Comparison of ENCODE assay signal across 10 cellular contexts in genomic region chr16:56102159-56102798, GRCh38.
DNase-seq lines count a peak whose midpoint lies in the region; ATAC-seq, FAIRE-seq and TF ChIP-seq lines count a peak whose summit lies in the region.
"Had no signal": no experiment of that assay in that cellular context is flagged by ENCODE, and none has a peak within 500 bp of the region (broad histone marks: within the 10 kb centered on the region; RNA-seq: fewer than 3 reads in every experiment).

No MANE protein-coding gene starts in this region.

- H4K20me1 ChIP-seq in H1 (replicated peaks in 1 of 2; ENCODE audit: control insufficient read depth in 1 of 2, insufficient read depth in 2 of 2, low read length in 2 of 2) = no peaks in the 10 kb centered on the region

- H2BK15ac ChIP-seq in H1 (ENCODE audit: low read length) = no peak overlapping the region

- no peak overlapping the region for H3K56ac ChIP-seq in H1 (replicated peaks; ENCODE audit: insufficient read length, low read depth, low read length)

- H2BK5ac ChIP-seq in H1 (ENCODE audit: low read depth, low read length) = no peak overlapping the region

- H3K18ac ChIP-seq in H1 (ENCODE audit: extremely low read depth, low read length) = no peak overlapping the region

- H2BK120ac ChIP-seq in H1 (replicated peaks; ENCODE audit: low read depth, low read length) = no peak overlapping the region

- POLR2A ChIA-PET in H1 (lab: Charles Lee; ENCODE audit: partially characterized antibody) = interaction anchor here (1.3 kb wide), 1 partner anchor 14 kb away, joined by 4 read pairs; no protein-coding TSS in a partner anchor

- CTCF ChIA-PET in H1 (lab: Charles Lee; ENCODE audit: partially characterized antibody) = interaction anchor here (0.9 kb wide), 1 partner anchor 9 kb away, joined by 3 read pairs; no protein-coding TSS in a partner anchor

- H3K27me3 ChIP-seq in H1 (replicated peaks in 1 of 4; ENCODE audit: control insufficient read depth in 3 of 4, extremely low read depth in 1 of 4, insufficient read depth in 3 of 4, low read length in 3 of 4) = no peaks in the 10 kb centered on the region; a peak in 1 of 7 replicates

- no peaks in the 10 kb centered on the region for H3K23me2 ChIP-seq in H1 (ENCODE audit: low read depth, low read length)

- no peak overlapping the region for H3K4me2 ChIP-seq in H1 (ENCODE audit: insufficient read depth in 1 of 2, low read depth in 2 of 2, low read length in 2 of 2)

- H3K23ac ChIP-seq in H1 (ENCODE audit: insufficient read length) = no peak overlapping the region

- H3K4me3 ChIP-seq in H1 (ENCODE audit: extremely low read depth in 1 of 4, insufficient read depth in 2 of 4, low read depth in 3 of 4, low read length in 4 of 4) = no peak overlapping the region

- H3K79me2 ChIP-seq in H1 (ENCODE audit: control insufficient read depth in 1 of 2, insufficient read depth in 2 of 2, low read length in 2 of 2) = no peaks in the 10 kb centered on the region

- H3K9me3 ChIP-seq in H1 (ENCODE audit: insufficient read depth in 2 of 2, low read depth in 1 of 2, low read length in 1 of 2) = no peaks in the 10 kb centered on the region

- no peak overlapping the region for H4K5ac ChIP-seq in H1 (ENCODE audit: insufficient read length, low read depth, low read length)

- FAIRE-seq in H1 (lab: Jason Lieb, UNC) = no peak

- peaks cover 0 to 5% (median 0%) of the 10 kb centered on the region in 4 experiments; a peak in 2 of 7 replicates for H3K4me1 ChIP-seq in H1 (replicated peaks in 1 of 4; ENCODE audit: control insufficient read depth in 3 of 4, insufficient read depth in 4 of 4, low read length in 3 of 4)

- WGBS in H1 (ENCODE audit: extremely low coverage in 1 of 2, insufficient coverage in 1 of 2, insufficient read length in 1 of 2, insufficient replicate concordance in 2 of 2, low coverage in 1 of 2, low lambda C conversion rate in 2 of 2, missing lambda C conversion rate in 1 of 2), 2 experiments = 88% methylated on average over 16 of the region's 16 CpGs; no CpG with 5 or more reads in 1 of the 2 experiments

- DNase-seq in NCI-H510A treated with DMSO at 0.1 percent for 48 hours (lab: John Stamatoyannopoulos, UW) (peak; percentile 11), NCI-H510A (lab: John Stamatoyannopoulos, UW) (no peak), H1 (ENCODE audit: low read depth in 1 of 2, low spot score in 2 of 2) (no peak), midbrain (lab: John Stamatoyannopoulos, UW) (peak; percentile 68), ureter (ENCODE audit: low spot score) (peak; percentile 73), NCI-H1417 treated with DMSO at 0.1 percent for 48 hours (lab: John Stamatoyannopoulos, UW) (no peak), KG1 (lab: John Stamatoyannopoulos, UW) (no peak)
- DNase-seq: trophoblast cell had no signal

- TF ChIP-seq EP300 in H1 (IDR thresholded peaks at IDR 0.05; ENCODE audit: borderline replicate concordance in 1 of 2, low read depth in 2 of 2, low read length in 2 of 2) = no peak

- no peak overlapping the region for H2AFZ ChIP-seq in H1 (ENCODE audit: low read length)

- no peaks in the 10 kb centered on the region for H3K79me1 ChIP-seq in H1 (ENCODE audit: low read depth, low read length)

- TF ChIP-seq POLR2A in H1 (IDR thresholded peaks at IDR 0.05; ENCODE audit: control extremely low read depth in 1 of 2, low read depth in 2 of 2, low read length in 2 of 2) = no peak

- no peak for TF ChIP-seq CTCF in H1 (IDR thresholded peaks at IDR 0.05; ENCODE audit: control extremely low read depth in 1 of 3, insufficient read depth in 1 of 3, low read depth in 1 of 3, low read length in 3 of 3)

- no peak overlapping the region for H3K27ac ChIP-seq in H1 (ENCODE audit: low read depth, low read length)
- H3K27ac ChIP-seq: 22Rv1 had no signal

- H4K91ac ChIP-seq in H1 (replicated peaks; ENCODE audit: insufficient read length, low read length) = no peak overlapping the region

- no peak overlapping the region for H3K4ac ChIP-seq in H1 (replicated peaks; ENCODE audit: insufficient read length, low read depth, low read length)

- H3K14ac ChIP-seq in H1 (ENCODE audit: insufficient read length) = no peak overlapping the region

- no peak for TF ChIP-seq RAD21 in H1 (IDR thresholded peaks at IDR 0.05 in 1 of 2, conservative IDR thresholded peaks at IDR 0.05 in 1 of 2; ENCODE audit: low read depth in 2 of 2, low read length in 2 of 2)

- H2BK20ac ChIP-seq in H1 (ENCODE audit: low read length) = no peak overlapping the region

- H2AK5ac ChIP-seq in H1 (ENCODE audit: low read depth, low read length) = no peak overlapping the region

- H3K36me3 ChIP-seq in H1 (ENCODE audit: control insufficient read depth in 2 of 4, insufficient read depth in 4 of 4, low read length in 3 of 4) = no peaks in the 10 kb centered on the region

- no peak overlapping the region for H2BK12ac ChIP-seq in H1 (ENCODE audit: low read depth, low read length)

- H3K9ac ChIP-seq in H1 (replicated peaks in 1 of 4; ENCODE audit: extremely low read depth in 1 of 4, low read depth in 3 of 4, low read length in 3 of 4) = no peak overlapping the region

- ATAC-seq in GM21367 (IDR thresholded peaks at IDR 0.05; ENCODE audit: unreplicated experiment) = no peak

- peak overlapping the region; percentile 20; the same call in 1 of the 2 replicates for H4K8ac ChIP-seq in H1 (ENCODE audit: extremely low read depth, insufficient read depth, low read length)

TF ChIP-seq in H1, 55 proteins besides CTCF, POLR2A, EP300 and RAD21:
- TF ChIP-seq TBP (IDR thresholded peaks at IDR 0.05; ENCODE audit: low read depth, low read length) (no peak), JUND (IDR thresholded peaks at IDR 0.05; ENCODE audit: low read length) (no peak), RBBP5 (IDR thresholded peaks at IDR 0.05; ENCODE audit: borderline replicate concordance, low read depth, low read length) (no peak), TCF12 (IDR thresholded peaks at IDR 0.05; ENCODE audit: low read depth, low read length) (no peak), GABPA (IDR thresholded peaks at IDR 0.05; ENCODE audit: borderline replicate concordance, insufficient read depth, low read length) (no peak), JUN (IDR thresholded peaks at IDR 0.05; ENCODE audit: low read depth, low read length) (no peak), RXRA (IDR thresholded peaks at IDR 0.05; ENCODE audit: insufficient read depth, low read depth, low read length) (no peak), KDM4A (IDR thresholded peaks at IDR 0.05; ENCODE audit: low read depth, low read length, severe bottlenecking) (no peak), CHD2 (IDR thresholded peaks at IDR 0.05; ENCODE audit: low read length) (no peak), NANOG (IDR thresholded peaks at IDR 0.05; ENCODE audit: insufficient read depth, low read depth, low read length, poor library complexity, severe bottlenecking) (no peak), POLR2AphosphoS5 (IDR thresholded peaks at IDR 0.05; ENCODE audit: low read depth, low read length) (no peak), TAF7 (optimal IDR thresholded peaks at IDR 0.05; ENCODE audit: borderline replicate concordance, low read depth, low read length) (no peak), BRCA1 (IDR thresholded peaks at IDR 0.05; ENCODE audit: low read depth, low read length) (no peak)

Comparison
In these comparisons a context has a peak if more than half of its experiments do, and no peak if none do; other contexts are left out.
1. DNase-seq: peak in NCI-H510A treated with DMSO at 0.1 percent for 48 hours (single experiment), midbrain (single experiment) and ureter (single experiment); none in NCI-H510A (single experiment), H1 (0 of 2), NCI-H1417 treated with DMSO at 0.1 percent for 48 hours (single experiment) and KG1 (single experiment).